ENCODE assay signal across 8 cellular contexts in genomic region chr16:12038435-12039329, GRCh38.
DNase-seq lines count a peak whose midpoint lies in the region; ATAC-seq, FAIRE-seq and TF ChIP-seq lines count a peak whose summit lies in the region.
"Not testable (repeated sequence)": the region's sequence is repeated elsewhere in the genome, so short reads cannot be mapped to it uniquely, and the experiment has no call there.

No MANE protein-coding gene starts in this region.

- TF ChIP-seq CTCF in A549 (IDR thresholded peaks at IDR 0.05); H9 (conservative IDR thresholded peaks at IDR 0.05); WERI-Rb-1 (IDR thresholded peaks at IDR 0.05; ENCODE audit: low read depth, low read length): not testable (repeated sequence)

- not testable (repeated sequence) for H3K4me3 ChIP-seq in A549; mesenchymal stem cell (ENCODE audit: insufficient read depth in 1 of 2, low read depth in 1 of 2, low read length in 2 of 2)
- peak overlapping the region; percentile 30 for H3K4me3 ChIP-seq in WERI-Rb-1 (ENCODE audit: low read depth, low read length)

- not testable (repeated sequence) for H3K9me3 Mint-ChIP-seq in H9; stimulated activated memory B cell treated with anti-CD40 and anti-IgM and Interleukin-4, amounts not matched to agents 10 μg/mL and 1 μg/mL and 100 μg/mL, for 72 hours

- H3K18ac ChIP-seq in H9 (ENCODE audit: insufficient read length, low read depth, low read length); mesenchymal stem cell (ENCODE audit: low read depth in 1 of 2, low read length in 2 of 2): not testable (repeated sequence)

- not testable (repeated sequence) for TF ChIP-seq POLR2A in A549 (IDR thresholded peaks at IDR 0.05; ENCODE audit: low read length)

- H2BK20ac ChIP-seq in H9 (ENCODE audit: low read depth, low read length, poor library complexity, severe bottlenecking): not testable (repeated sequence)

- H3K23ac ChIP-seq in H9 (ENCODE audit: insufficient read length, low read depth, low read length); mesenchymal stem cell (ENCODE audit: low read length in 2 of 2): not testable (repeated sequence)

- not testable (repeated sequence) for H3K9me3 ChIP-seq in A549; H9 (ENCODE audit: control insufficient read depth, low read depth, low read length); WERI-Rb-1 (ENCODE audit: severe bottlenecking); mesenchymal stem cell (ENCODE audit: control insufficient read depth, low read length)

- H3K27ac Mint-ChIP-seq in H9: peak overlapping the region in 2 of 3 experiments; percentile 52 to 69; a peak in 3 of 7 replicates
- peak overlapping the region; percentile 92 for H3K27ac Mint-ChIP-seq in stimulated activated memory B cell treated with anti-CD40 and anti-IgM and Interleukin-4, amounts not matched to agents 10 μg/mL and 1 μg/mL and 100 μg/mL, for 72 hours

- not testable (repeated sequence) for H3K27ac ChIP-seq in A549; H9 (ENCODE audit: insufficient read length, low read depth, low read length); mesenchymal stem cell (ENCODE audit: low read length, poor library complexity, severe bottlenecking)
- peak overlapping the region; percentile 67 for H3K27ac ChIP-seq in WERI-Rb-1

- not testable (repeated sequence) for H4K5ac ChIP-seq in H9 (ENCODE audit: insufficient read length, low read depth, low read length)

- not testable (repeated sequence) for FAIRE-seq in A549 (lab: Jason Lieb, UNC)

- H3K36me3 ChIP-seq in WERI-Rb-1: not testable (repeated sequence)
- peaks cover 5 to 11% of the 10 kb centered on the region in 2 experiments for H3K36me3 ChIP-seq in mesenchymal stem cell (ENCODE audit: control insufficient read depth in 1 of 2, insufficient read depth in 2 of 2, low read depth in 1 of 2, low read length in 2 of 2)

- not testable (repeated sequence) for H3K27me3 ChIP-seq in H9 (ENCODE audit: insufficient read depth, low read length); WERI-Rb-1 (ENCODE audit: insufficient read depth, low read depth, severe bottlenecking); mesenchymal stem cell (ENCODE audit: control insufficient read depth in 1 of 2, insufficient read depth in 1 of 2, low read length in 2 of 2)

- not testable (repeated sequence) for H2BK120ac ChIP-seq in H9 (ENCODE audit: low read depth, low read length, poor library complexity, severe bottlenecking); mesenchymal stem cell (ENCODE audit: low read depth, low read length)

- H3T11ph ChIP-seq in H9 (ENCODE audit: low read length): not testable (repeated sequence)

- H2BK5ac ChIP-seq in H9 (ENCODE audit: insufficient read length, low read length); mesenchymal stem cell (ENCODE audit: low read depth, low read length, poor library complexity, severe bottlenecking): not testable (repeated sequence)

- H2AFZ ChIP-seq in H9 (ENCODE audit: low read length); mesenchymal stem cell (ENCODE audit: low read depth, low read length): not testable (repeated sequence)

- H3K4me1 ChIP-seq in A549 (peaks cover 18% of the 10 kb centered on the region), mesenchymal stem cell (ENCODE audit: control insufficient read depth, insufficient read depth, low read depth, low read length) (peaks cover 11% of the 10 kb centered on the region)
- H3K4me1 ChIP-seq in H9 (ENCODE audit: insufficient read depth, low read length): not testable (repeated sequence)

- H3K27me3 Mint-ChIP-seq in H9 (ENCODE audit: low read depth); stimulated activated memory B cell treated with anti-CD40 and anti-IgM and Interleukin-4, amounts not matched to agents 10 μg/mL and 1 μg/mL and 100 μg/mL, for 72 hours: not testable (repeated sequence)

- H3K56ac ChIP-seq in H9 (ENCODE audit: insufficient read length, low read depth, low read length): not testable (repeated sequence)

- H2BK12ac ChIP-seq in H9 (ENCODE audit: insufficient read length, low read depth, low read length); mesenchymal stem cell (ENCODE audit: low read length in 2 of 2): not testable (repeated sequence)

- H4K8ac ChIP-seq in H9 (replicated peaks; ENCODE audit: insufficient read length, low read depth, low read length); mesenchymal stem cell (ENCODE audit: low read length): not testable (repeated sequence)

- H4K20me1 ChIP-seq in H9 (ENCODE audit: control insufficient read depth, insufficient read depth, insufficient read length): not testable (repeated sequence)

- DNase-seq in A549 (ENCODE audit: low read depth in 1 of 2, low spot score in 1 of 2); H9; mesenchymal stem cell: not testable (repeated sequence)
- DNase-seq in NCI-H146 (lab: John Stamatoyannopoulos, UW): peak; percentile 97
- DNase-seq in NCI-H510A treated with DMSO at 0.1 percent for 48 hours (lab: John Stamatoyannopoulos, UW): peak; percentile 20
- peak; percentile 60 for DNase-seq in WERI-Rb-1
- DNase-seq in fibroblast of peridontal ligament (ENCODE audit: extremely low read depth): peak; percentile 23

- 84% methylated on average over 21 of the region's 22 CpGs for WGBS in A549 (ENCODE audit: missing lambda C conversion rate)
- no CpG with 5 or more reads among the region's 22 CpGs for WGBS in H9 (ENCODE audit: extremely low coverage, insufficient read length, low lambda C conversion rate)
- 92% methylated on average over 15 of the region's 22 CpGs for WGBS in mesenchymal stem cell

- H3K4me1 Mint-ChIP-seq in H9: peaks cover 9 to 10% of the 10 kb centered on the region in 2 experiments
- H3K4me1 Mint-ChIP-seq in stimulated activated memory B cell treated with anti-CD40 and anti-IgM and Interleukin-4, amounts not matched to agents 10 μg/mL and 1 μg/mL and 100 μg/mL, for 72 hours: peaks cover 49% of the 10 kb centered on the region

- not testable (repeated sequence) for H2AK5ac ChIP-seq in H9 (ENCODE audit: insufficient read length, low read length)
- H2AK5ac ChIP-seq in mesenchymal stem cell (ENCODE audit: low read length, severe bottlenecking): peak overlapping the region; percentile 69

- H3K4me3 Mint-ChIP-seq in H9; stimulated activated memory B cell treated with anti-CD40 and anti-IgM and Interleukin-4, amounts not matched to agents 10 μg/mL and 1 μg/mL and 100 μg/mL, for 72 hours: not testable (repeated sequence)

- not testable (repeated sequence) for H2BK15ac ChIP-seq in H9 (ENCODE audit: low read depth, low read length); mesenchymal stem cell (ENCODE audit: low read depth, poor library complexity, severe bottlenecking)

- POLR2A ChIA-PET in A549 (lab: Yijun Ruan, JAX): not testable (repeated sequence)

- CTCF ChIA-PET in A549 (lab: Yijun Ruan, JAX): interaction anchor here (3.6 kb wide), 1 partner anchor 29 kb away, joined by 11 read pairs; no protein-coding TSS in a partner anchor

- TF ChIP-seq EP300 in A549 (IDR thresholded peaks at IDR 0.05): not testable (repeated sequence)

- not testable (repeated sequence) for ATAC-seq in A549; stimulated activated memory B cell treated with anti-CD40 and anti-IgM and Interleukin-4, amounts not matched to agents 10 μg/mL and 1 μg/mL and 100 μg/mL, for 72 hours

- not testable (repeated sequence) for H3K23me2 ChIP-seq in H9 (ENCODE audit: insufficient read length, low read depth, low read length, poor library complexity, severe bottlenecking)

- not testable (repeated sequence) for H4K91ac ChIP-seq in H9 (ENCODE audit: insufficient read length, low read depth, low read length); mesenchymal stem cell (ENCODE audit: low read length)

- not testable (repeated sequence) for H3K4ac ChIP-seq in H9 (ENCODE audit: low read depth, low read length); mesenchymal stem cell (ENCODE audit: low read depth in 1 of 2, low read length in 2 of 2)

- not testable (repeated sequence) for H3K36me3 Mint-ChIP-seq in H9 (ENCODE audit: insufficient read depth in 1 of 3, low read depth in 3 of 3)
- H3K36me3 Mint-ChIP-seq in stimulated activated memory B cell treated with anti-CD40 and anti-IgM and Interleukin-4, amounts not matched to agents 10 μg/mL and 1 μg/mL and 100 μg/mL, for 72 hours: peaks cover 36% of the 10 kb centered on the region

- H3K79me2 ChIP-seq in H9 (ENCODE audit: insufficient read depth, low read length): not testable (repeated sequence)

- TF ChIP-seq RAD21 in A549 (conservative IDR thresholded peaks at IDR 0.05 in 1 of 2, IDR thresholded peaks at IDR 0.05 in 1 of 2): not testable (repeated sequence)

- not testable (repeated sequence) for H3K9ac ChIP-seq in H9 (ENCODE audit: extremely low read depth, insufficient read length, low read length); mesenchymal stem cell (ENCODE audit: low read length)

- not testable (repeated sequence) for H3K79me1 ChIP-seq in H9 (ENCODE audit: insufficient read depth, low read depth, low read length, poor library complexity, severe bottlenecking); mesenchymal stem cell (replicated peaks; ENCODE audit: low read length, poor library complexity, severe bottlenecking)

- 0 out of 3 replicates have a peak overlapping the region, but pooled peaks have one; percentile 10 for H3K4me2 ChIP-seq in A549
- not testable (repeated sequence) for H3K4me2 ChIP-seq in H9 (ENCODE audit: insufficient read depth, insufficient read length, low read length); mesenchymal stem cell (ENCODE audit: low read length, poor library complexity, severe bottlenecking)

- not testable (repeated sequence) for H3K14ac ChIP-seq in H9 (ENCODE audit: insufficient read depth, low read length); mesenchymal stem cell (ENCODE audit: low read length in 2 of 2)
